16 cellular contexts compared by ENCODE assay signal in genomic region chr20:34369265-34369664, GRCh38. TPM values are rescaled to one million over a fixed set of nuclear protein-coding genes. Genes with fewer than 3 reads are reported as not detected.
DNase-seq lines count a peak whose midpoint lies in the region; ATAC-seq and TF ChIP-seq lines count a peak whose summit lies in the region.
"Had no signal": no experiment of that assay in that cellular context is flagged by ENCODE, and none has a peak within 500 bp of the region (broad histone marks: within the 10 kb centered on the region; RNA-seq: fewer than 3 reads in every experiment).

No MANE protein-coding gene starts in this region.

- H3K27ac Mint-ChIP-seq in activated CD8-positive, alpha-beta T cell treated with anti-CD3 and anti-CD28 coated beads for 36 hours: peak overlapping the region; percentile 55
- H3K27ac Mint-ChIP-seq in stimulated activated naive CD8-positive, alpha-beta T cell treated with anti-CD3 and anti-CD28 coated beads, Interleukin-15, amount 100 ng/mL, for 72 hours: no peak overlapping the region
- H3K27ac Mint-ChIP-seq: B cell had no signal

- no peak for TF ChIP-seq CTCF in activated CD8-positive, alpha-beta T cell treated with anti-CD3 and anti-CD28 coated beads for 36 hours (IDR thresholded peaks at IDR 0.05)

- ATAC-seq in activated CD8-positive, alpha-beta T cell treated with anti-CD3 and anti-CD28 coated beads for 36 hours: peak; percentile 73
- peak; percentile 88 for ATAC-seq in stimulated activated naive CD8-positive, alpha-beta T cell treated with anti-CD3 and anti-CD28 coated beads, Interleukin-15, amount 100 ng/mL, for 72 hours
- no peak for ATAC-seq in GM19397 (IDR thresholded peaks at IDR 0.05; ENCODE audit: unreplicated experiment)
- ATAC-seq: gastroesophageal sphincter had no signal

- H3K27ac ChIP-seq in epithelial cell of prostate: peak overlapping the region; percentile 77
- H3K27ac ChIP-seq: thoracic aorta had no signal

- peaks cover 3% of the 10 kb centered on the region for H3K9me3 Mint-ChIP-seq in activated CD8-positive, alpha-beta T cell treated with anti-CD3 and anti-CD28 coated beads for 36 hours
- peaks cover 0 to 4% of the 10 kb centered on the region in 2 donors for H3K9me3 Mint-ChIP-seq in stimulated activated naive CD8-positive, alpha-beta T cell treated with anti-CD3 and anti-CD28 coated beads, Interleukin-15, amount 100 ng/mL, for 72 hours

- DNase-seq in stimulated activated CD4-positive, alpha-beta T cell treated with anti-CD3 and anti-CD28 coated beads, Interleukin-1b, Interleukin-23, amount 100 ng/mL, for 48 hours: peak; percentile 14
- DNase-seq in stimulated activated CD4-positive, alpha-beta T cell treated with anti-CD3 and anti-CD28 coated beads, Interleukin-2, amount 100 ng/mL, for 48 hours: no peak
- DNase-seq in activated CD8-positive, alpha-beta T cell treated with anti-CD3 and anti-CD28 coated beads for 36 hours: peak; percentile 54
- DNase-seq in epithelial cell of prostate (ENCODE audit: low read depth, low spot score): no peak
- DNase-seq in stimulated activated naive CD8-positive, alpha-beta T cell treated with anti-CD3 and anti-CD28 coated beads, Interleukin-15, amount 100 ng/mL, for 72 hours: peak; percentile 17 to 38
- no peak for DNase-seq in Ammon's horn (ENCODE audit: low spot score)
- DNase-seq in 8988T: no peak
- DNase-seq: cerebellar nuclear complex, NCI-H1105 treated with DMSO at 0.1 percent for 48 hours, NCI-H774, nephron progenitor cell, T-helper 9 cell had no signal

- H3K27me3 Mint-ChIP-seq in activated CD8-positive, alpha-beta T cell treated with anti-CD3 and anti-CD28 coated beads for 36 hours: no peaks in the 10 kb centered on the region
- H3K27me3 Mint-ChIP-seq in stimulated activated naive CD8-positive, alpha-beta T cell treated with anti-CD3 and anti-CD28 coated beads, Interleukin-15, amount 100 ng/mL, for 72 hours: no peaks in the 10 kb centered on the region
- H3K27me3 Mint-ChIP-seq: B cell had no signal

- H3K36me3 Mint-ChIP-seq in activated CD8-positive, alpha-beta T cell treated with anti-CD3 and anti-CD28 coated beads for 36 hours (ENCODE audit: low read depth): peaks cover 55% of the 10 kb centered on the region

- CTCF ChIA-PET in activated CD8-positive, alpha-beta T cell treated with anti-CD3 and anti-CD28 coated beads for 36 hours (lab: Charles Lee): interaction anchor here (2.2 kb wide), 1 partner anchor 57 kb away, joined by 7 read pairs; no protein-coding TSS in a partner anchor

- peaks cover 54% of the 10 kb centered on the region for H3K4me1 Mint-ChIP-seq in activated CD8-positive, alpha-beta T cell treated with anti-CD3 and anti-CD28 coated beads for 36 hours (ENCODE audit: low read depth)
- peaks cover 48% of the 10 kb centered on the region for H3K4me1 Mint-ChIP-seq in stimulated activated naive CD8-positive, alpha-beta T cell treated with anti-CD3 and anti-CD28 coated beads, Interleukin-15, amount 100 ng/mL, for 72 hours

- no peak overlapping the region for H3K4me3 Mint-ChIP-seq in activated CD8-positive, alpha-beta T cell treated with anti-CD3 and anti-CD28 coated beads for 36 hours
- H3K4me3 Mint-ChIP-seq in stimulated activated naive CD8-positive, alpha-beta T cell treated with anti-CD3 and anti-CD28 coated beads, Interleukin-15, amount 100 ng/mL, for 72 hours: no peak overlapping the region
- H3K4me3 Mint-ChIP-seq: B cell, nephron progenitor cell had no signal

- POLR2A ChIA-PET in activated CD8-positive, alpha-beta T cell treated with anti-CD3 and anti-CD28 coated beads for 36 hours (lab: Charles Lee): interaction anchor here (0.6 kb wide), 1 partner anchor 307 kb away, joined by 4 read pairs; no protein-coding TSS in a partner anchor

- intact Hi-C loops in activated CD8-positive, alpha-beta T cell treated with anti-CD3 and anti-CD28 coated beads for 36 hours (cut with micrococcal nuclease): no loop called here

RNA-seq across cellular contexts. Expression of gene ITCH, which starts 6.2 kb away (rescaled TPM):
- 10 to 100 TPM; 46.0 to 51.8 TPM for total RNA-seq in activated CD8-positive, alpha-beta T cell treated with anti-CD3 and anti-CD28 coated beads for 36 hours

Comparison
In these comparisons a context has a peak if more than half of its experiments do, and no peak if none do; other contexts are left out.
1. DNase-seq: peak in stimulated activated CD4-positive, alpha-beta T cell treated with anti-CD3 and anti-CD28 coated beads, Interleukin-1b, Interleukin-23, amount 100 ng/mL, for 48 hours (single experiment), activated CD8-positive, alpha-beta T cell treated with anti-CD3 and anti-CD28 coated beads for 36 hours (single experiment) and stimulated activated naive CD8-positive, alpha-beta T cell treated with anti-CD3 and anti-CD28 coated beads, Interleukin-15, amount 100 ng/mL, for 72 hours (2 of 2); none in stimulated activated CD4-positive, alpha-beta T cell treated with anti-CD3 and anti-CD28 coated beads, Interleukin-2, amount 100 ng/mL, for 48 hours (0 of 2), epithelial cell of prostate (single experiment), Ammon's horn (single experiment) and 8988T (single experiment).